In genomic region chr9:112029921-112030444, GRCh38 we compare ENCODE assay signal across 14 cellular contexts.
DNase-seq lines count a peak whose midpoint lies in the region; ATAC-seq and TF ChIP-seq lines count a peak whose summit lies in the region.
"Had no signal": no experiment of that assay in that cellular context is flagged by ENCODE, and none has a peak within 500 bp of the region (broad histone marks: within the 10 kb centered on the region; RNA-seq: fewer than 3 reads in every experiment).

No MANE protein-coding gene starts in this region.

- in situ Hi-C loops in IMR-90 (cut with MboI; ENCODE audit: low sequenced_read_pairs) = no loop called here

- H3K9me3 Mint-ChIP-seq in Calu3 (ENCODE audit: low read depth, unreplicated experiment) = peaks cover 6% of the 10 kb centered on the region

- peak overlapping the region; percentile 27; the same call in 1 of the 2 replicates for H3K4me2 ChIP-seq in IMR-90 (ENCODE audit: low read depth, low read length)
- H3K4me2 ChIP-seq in mesendoderm (ENCODE audit: low read length) = no peak overlapping the region

- H3K9me1 ChIP-seq in IMR-90 (ENCODE audit: insufficient read depth, low read length) = peaks cover 32% of the 10 kb centered on the region

- H3K23ac ChIP-seq in IMR-90 (ENCODE audit: low read depth, low read length) (peak overlapping the region; percentile 30; the same call in 1 of the 2 replicates), mesendoderm (ENCODE audit: low read length) (no peak overlapping the region)

- H3K27me3 Mint-ChIP-seq in Calu3 (ENCODE audit: unreplicated experiment) = no peaks in the 10 kb centered on the region

- H2BK120ac ChIP-seq in IMR-90 (ENCODE audit: low read depth, low read length) = peak overlapping the region; percentile 93
- no peak overlapping the region for H2BK120ac ChIP-seq in mesendoderm (ENCODE audit: low read depth, low read length)

- H3K4me3 ChIP-seq in IMR-90 (ENCODE audit: insufficient read depth, low read depth, low read length) (no peak overlapping the region), mesendoderm (ENCODE audit: low read length) (no peak overlapping the region)

- H3K79me1 ChIP-seq in IMR-90 (ENCODE audit: low read depth in 1 of 2, low read length in 2 of 2) (peaks cover 11 to 36% of the 10 kb centered on the region in 2 experiments), mesendoderm (ENCODE audit: low read length) (no peaks in the 10 kb centered on the region)

- H3K27ac ChIP-seq in IMR-90 (ENCODE audit: insufficient read depth, low read length) (peak overlapping the region; percentile 43; the same call in 1 of the 2 replicates), mesendoderm (ENCODE audit: low read depth, low read length) (no peak overlapping the region)
- H3K27ac ChIP-seq: neutrophil had no signal

- no peak overlapping the region for H2AFZ ChIP-seq in IMR-90 (replicated peaks; ENCODE audit: low read length, poor library complexity)

- no peaks in the 10 kb centered on the region for H3K27me3 ChIP-seq in IMR-90 (ENCODE audit: control insufficient read depth, insufficient read depth, low read length)
- H3K27me3 ChIP-seq in mesendoderm (ENCODE audit: insufficient read depth, low read length, poor library complexity) = no peaks in the 10 kb centered on the region
- H3K27me3 ChIP-seq: neutrophil had no signal

- H2BK15ac ChIP-seq in IMR-90 (ENCODE audit: low read depth, low read length) (peak overlapping the region; percentile 72), mesendoderm (replicated peaks; ENCODE audit: low read depth) (no peak overlapping the region)

- intact Hi-C loops in Calu3 (cut with micrococcal nuclease; ENCODE audit: unreplicated experiment) = loop anchor here (5.0 kb wide), 1 partner anchor 37 kb away; no protein-coding TSS in a partner anchor
- intact Hi-C loops in IMR-90 (cut with micrococcal nuclease) = loop anchor here (5.0 kb wide), 2 partner anchors 42 to 73 kb away; no protein-coding TSS in a partner anchor

- BruUV-seq in Calu3 (replicated peaks; lab: Mats Ljungman, UMichigan) = no TSS peak
- BruUV-seq in IMR-90 (replicated peaks; lab: Mats Ljungman, UMichigan) = no TSS peak

- POLR2A ChIA-PET in IMR-90 (lab: Charles Lee; ENCODE audit: unreplicated experiment) = interaction anchor here (0.5 kb wide), 1 partner anchor 203 kb away, joined by 3 read pairs; no protein-coding TSS in a partner anchor

- no peaks in the 10 kb centered on the region for H4K20me1 ChIP-seq in IMR-90 (ENCODE audit: insufficient read depth, low read length)

- H2BK5ac ChIP-seq in IMR-90 (ENCODE audit: low read depth, low read length, poor library complexity, severe bottlenecking) = peak overlapping the region; percentile 91
- H2BK5ac ChIP-seq in mesendoderm (ENCODE audit: low read length) = no peak overlapping the region

- peaks cover 8% of the 10 kb centered on the region for H3K36me3 Mint-ChIP-seq in Calu3 (ENCODE audit: insufficient read depth, unreplicated experiment)

- H3K9me3 ChIP-seq in IMR-90 (ENCODE audit: control insufficient read depth, insufficient read depth, low read length) = no peaks in the 10 kb centered on the region
- H3K9me3 ChIP-seq: neutrophil had no signal

- H3K79me2 ChIP-seq in mesendoderm (ENCODE audit: control insufficient read depth, insufficient read depth, low read length) = no peaks in the 10 kb centered on the region

- H2AK5ac ChIP-seq in IMR-90 (ENCODE audit: low read depth, low read length) (peak overlapping the region; percentile 58; the same call in 1 of the 2 replicates), mesendoderm (ENCODE audit: low read length) (no peak overlapping the region)

- H3K27ac Mint-ChIP-seq in Calu3 (ENCODE audit: unreplicated experiment) = peak overlapping the region; percentile 86
- H3K27ac Mint-ChIP-seq: activated CD4-positive, alpha-beta T cell treated with anti-CD3 and anti-CD28 coated beads for 36 hours had no signal

- TF ChIP-seq CTCF in Calu3 (IDR thresholded peaks at IDR 0.05; ENCODE audit: unreplicated experiment) (no peak), IMR-90 (conservative IDR thresholded peaks at IDR 0.05; ENCODE audit: low read depth, low read length) (no peak)

- H4K8ac ChIP-seq in IMR-90 (ENCODE audit: low read depth in 2 of 2, low read length in 2 of 2) = peak overlapping the region; percentile 0 to 61; a peak in 3 of 4 replicates
- H4K8ac ChIP-seq in mesendoderm (ENCODE audit: low read depth, low read length) = no peak overlapping the region

- CTCF ChIA-PET in Calu3 (lab: Charles Lee) = interaction anchor here (0.6 to 1.3 kb wide), 6 partner anchors 8 to 303 kb away, joined by 3 to 12 read pairs (median 4); partner anchors contain the start of gene PTBP3
- CTCF ChIA-PET in IMR-90 (lab: Yijun Ruan, JAX) = interaction anchor here (0.7 kb wide), 1 partner anchor 63 kb away, joined by 3 read pairs; no protein-coding TSS in a partner anchor

- H3K18ac ChIP-seq in IMR-90 (ENCODE audit: low read depth, low read length) (peak overlapping the region; percentile 80; the same call in 1 of the 2 replicates), mesendoderm (ENCODE audit: low read length) (no peak overlapping the region)

- H3K4ac ChIP-seq in IMR-90 (ENCODE audit: low read depth, low read length) = peak overlapping the region; percentile 79
- H3K4ac ChIP-seq in mesendoderm (ENCODE audit: low read depth, low read length) = no peak overlapping the region

- H4K5ac ChIP-seq in IMR-90 (ENCODE audit: low read depth, low read length) (peak overlapping the region; percentile 72; the same call in 1 of the 2 replicates), mesendoderm (ENCODE audit: low read length) (no peak overlapping the region)

- H3K9ac ChIP-seq in IMR-90 (ENCODE audit: low read depth, low read length) = no peak overlapping the region
- no peak overlapping the region for H3K9ac ChIP-seq in mesendoderm (ENCODE audit: low read length)

- peak overlapping the region; percentile 94 for H2BK20ac ChIP-seq in IMR-90 (ENCODE audit: low read depth, low read length)

- WGBS in IMR-90 (ENCODE audit: extremely low coverage in 2 of 2, insufficient read length in 1 of 2), 2 experiments = no CpG with 5 or more reads among the region's 3 CpGs
- no CpG with 5 or more reads among the region's 3 CpGs for WGBS in mesendoderm (ENCODE audit: extremely low coverage, insufficient coverage, low lambda C conversion rate)

- H3K56ac ChIP-seq in IMR-90 (ENCODE audit: extremely low read depth, insufficient read depth, low read length) (peak overlapping the region; percentile 48; the same call in 1 of the 2 replicates), mesendoderm (ENCODE audit: low read length) (no peak overlapping the region)

- H2AK9ac ChIP-seq in IMR-90 (replicated peaks; ENCODE audit: low read depth, low read length, poor library complexity) = no peak overlapping the region

- H3K4me1 Mint-ChIP-seq in Calu3 (ENCODE audit: low read depth, unreplicated experiment) = peaks cover 55% of the 10 kb centered on the region

- dilution Hi-C loops in IMR-90 (cut with HindIII; ENCODE audit: low sequenced_read_pairs, unreplicated experiment) = no loop called here

- 0 out of 2 replicates have a peak, but pooled peaks have one; percentile 9 for TF ChIP-seq RAD21 in IMR-90 (IDR thresholded peaks at IDR 0.05; ENCODE audit: low read length)

- H3K36me3 ChIP-seq in IMR-90 (ENCODE audit: control insufficient read depth, insufficient read depth, low read length) = no peaks in the 10 kb centered on the region
- H3K36me3 ChIP-seq in mesendoderm (ENCODE audit: control insufficient read depth, insufficient read depth, low read length) = no peaks in the 10 kb centered on the region
- H3K36me3 ChIP-seq: neutrophil had no signal

- peak overlapping the region; percentile 12 for H3K4me3 Mint-ChIP-seq in Calu3 (ENCODE audit: low read depth, unreplicated experiment)
- H3K4me3 Mint-ChIP-seq: activated CD4-positive, alpha-beta T cell treated with anti-CD3 and anti-CD28 coated beads for 36 hours had no signal

- H4K91ac ChIP-seq in IMR-90 (ENCODE audit: insufficient read depth, low read depth, low read length) = peak overlapping the region; percentile 64

- 0 out of 2 replicates have a peak overlapping the region, but pooled peaks have one; percentile 34 for H3K14ac ChIP-seq in IMR-90 (replicated peaks; ENCODE audit: low read depth, low read length)

- H3K4me1 ChIP-seq in IMR-90 (ENCODE audit: control insufficient read depth, insufficient read depth, low read length) (peaks cover 26% of the 10 kb centered on the region), mesendoderm (ENCODE audit: control insufficient read depth, low read depth, low read length) (peaks cover 3% of the 10 kb centered on the region)

- no peak for TF ChIP-seq POLR2A in IMR-90 (IDR thresholded peaks at IDR 0.05; ENCODE audit: low read depth, low read length)

- peak; percentile 71 for DNase-seq in Calu3
- peak; percentile 84 for DNase-seq in IMR-90
- peak; percentile 70 for DNase-seq in cerebellar cortex (ENCODE audit: low spot score)
- DNase-seq in mesendoderm = peak; percentile 73
- no peak for DNase-seq in stimulated activated CD4-positive, alpha-beta T cell treated with anti-CD3 and anti-CD28 coated beads, Interleukin-2, amount 100 ng/mL, for 24 hours
- no peak for DNase-seq in stimulated activated CD4-positive, alpha-beta T cell treated with anti-CD3 and anti-CD28 coated beads, Interleukin-12 subunit alpha, Interleukin-12 subunit beta, amount 100 ng/mL, for 4 hours
- DNase-seq in activated CD8-positive, alpha-beta memory T cell treated with anti-CD3 and anti-CD28 coated beads, Interleukin-2, amount 50 U/mL, for 4 hours = no peak
- DNase-seq: activated CD4-positive, alpha-beta T cell treated with anti-CD3 and anti-CD28 coated beads for 36 hours; DND-41; effector memory CD4-positive, alpha-beta T cell; NCI-H2029 treated with DMSO at 0.1 percent for 48 hours; stimulated activated naive CD4-positive, alpha-beta T cell treated with Interleukin-2 at 50 U/mL for 16 hours had no signal

- ATAC-seq in IMR-90 (ENCODE audit: low read depth) (peak; percentile 77), GM19455 (IDR thresholded peaks at IDR 0.05; ENCODE audit: unreplicated experiment) (no peak)
- ATAC-seq: activated CD4-positive, alpha-beta T cell treated with anti-CD3 and anti-CD28 coated beads for 36 hours had no signal

TF ChIP-seq in IMR-90, 13 proteins besides CTCF, POLR2A, EP300 and RAD21 (continues in another document):
- no peak for TF ChIP-seq ELK1 (IDR thresholded peaks at IDR 0.05; ENCODE audit: borderline replicate concordance, low read depth, low read length)

Comparison
In these comparisons a context has a peak if more than half of its experiments do, and no peak if none do; other contexts are left out.
1. DNase-seq: peak in Calu3 (single experiment), IMR-90 (single experiment), cerebellar cortex (single experiment) and mesendoderm (single experiment); none in stimulated activated CD4-positive, alpha-beta T cell treated with anti-CD3 and anti-CD28 coated beads, Interleukin-2, amount 100 ng/mL, for 24 hours (0 of 2), stimulated activated CD4-positive, alpha-beta T cell treated with anti-CD3 and anti-CD28 coated beads, Interleukin-12 subunit alpha, Interleukin-12 subunit beta, amount 100 ng/mL, for 4 hours (single experiment) and activated CD8-positive, alpha-beta memory T cell treated with anti-CD3 and anti-CD28 coated beads, Interleukin-2, amount 50 U/mL, for 4 hours (single experiment).